ENCODE assay signal across 23 cellular contexts in genomic region chr1:56152635-56153034, GRCh38.
DNase-seq lines count a peak whose midpoint lies in the region; ATAC-seq, FAIRE-seq and TF ChIP-seq lines count a peak whose summit lies in the region.
"Had no signal": no experiment of that assay in that cellular context is flagged by ENCODE, and none has a peak within 500 bp of the region (broad histone marks: within the 10 kb centered on the region; RNA-seq: fewer than 3 reads in every experiment).

No MANE protein-coding gene starts in this region.

- BruUV-seq in IMR-90 (replicated peaks; lab: Mats Ljungman, UMichigan), result no TSS peak

- TF ChIP-seq RAD21 in IMR-90 (IDR thresholded peaks at IDR 0.05; ENCODE audit: low read length) (no peak), H1 (IDR thresholded peaks at IDR 0.05 in 1 of 2, conservative IDR thresholded peaks at IDR 0.05 in 1 of 2; ENCODE audit: low read depth in 2 of 2, low read length in 2 of 2) (no peak)

- H4K20me1 ChIP-seq in IMR-90 (ENCODE audit: insufficient read depth, low read length) (no peaks in the 10 kb centered on the region), H1 (replicated peaks in 1 of 2; ENCODE audit: control insufficient read depth in 1 of 2, insufficient read depth in 2 of 2, low read length in 2 of 2) (no peaks in the 10 kb centered on the region)
- H4K20me1 ChIP-seq: BLaER1 treated with 17β-estradiol and CSF1 and Interleukin-3, amounts not matched to agents 10 nM and 100 nM had no signal

- no peak overlapping the region for H3K4me3 ChIP-seq in IMR-90 (ENCODE audit: insufficient read depth, low read depth, low read length)
- no peak overlapping the region for H3K4me3 ChIP-seq in H1 (ENCODE audit: extremely low read depth in 1 of 4, insufficient read depth in 2 of 4, low read depth in 3 of 4, low read length in 4 of 4)
- H3K4me3 ChIP-seq in neuronal stem cell (ENCODE audit: low read length in 2 of 2), result no peak overlapping the region
- H3K4me3 ChIP-seq: BLaER1 treated with 17β-estradiol and CSF1 and Interleukin-3, amounts not matched to agents 10 nM and 100 nM; GM12878; GM23248 had no signal

- no peak for DNase-seq in IMR-90
- no peak for DNase-seq in H1 (ENCODE audit: low read depth in 1 of 2, low spot score in 2 of 2)
- peak; percentile 11 for DNase-seq in neuronal stem cell (ENCODE audit: low spot score)
- DNase-seq in activated CD4-positive, CD25-positive, alpha-beta regulatory T cell treated with anti-CD3 and anti-CD28 coated beads, Interleukin-2, amount 50 U/mL, for 72 hours, result no peak
- no peak for DNase-seq in activated gamma-delta T cell (lab: John Stamatoyannopoulos, UW)
- DNase-seq: ACHN; AML-193; BE2C; CD4-positive, alpha-beta T cell; CD8-positive, alpha-beta memory T cell; DMS 273 treated with DMSO at 0.1 percent for 48 hours; DMS79; EL; GDM1; GM23248; H9 had no signal

- TF ChIP-seq CTCF in IMR-90 (conservative IDR thresholded peaks at IDR 0.05; ENCODE audit: low read depth, low read length), result no peak
- TF ChIP-seq CTCF in H1 (IDR thresholded peaks at IDR 0.05; ENCODE audit: control extremely low read depth in 1 of 3, insufficient read depth in 1 of 3, low read depth in 1 of 3, low read length in 3 of 3), result no peak

- H3K27me3 ChIP-seq in IMR-90 (ENCODE audit: control insufficient read depth, insufficient read depth, low read length) (no peaks in the 10 kb centered on the region), H1 (replicated peaks in 1 of 4; ENCODE audit: control insufficient read depth in 3 of 4, extremely low read depth in 1 of 4, insufficient read depth in 3 of 4, low read length in 3 of 4) (no peaks in the 10 kb centered on the region; a peak in 1 of 7 replicates), neuronal stem cell (ENCODE audit: control insufficient read depth in 3 of 3, insufficient read depth in 3 of 3, low read depth in 1 of 3, low read length in 3 of 3) (no peaks in the 10 kb centered on the region)
- H3K27me3 ChIP-seq: BE2C; BLaER1 treated with 17β-estradiol and CSF1 and Interleukin-3, amounts not matched to agents 10 nM and 100 nM had no signal

- intact Hi-C loops in IMR-90 (cut with micrococcal nuclease), result no loop called here

- H3K4me1 ChIP-seq in IMR-90 (ENCODE audit: control insufficient read depth, insufficient read depth, low read length) (no peaks in the 10 kb centered on the region), H1 (replicated peaks in 1 of 4; ENCODE audit: control insufficient read depth in 3 of 4, insufficient read depth in 4 of 4, low read length in 3 of 4) (no peaks in the 10 kb centered on the region; a peak in 1 of 7 replicates), neuronal stem cell (ENCODE audit: control insufficient read depth in 2 of 2, insufficient read depth in 1 of 2, low read depth in 1 of 2, low read length in 2 of 2) (peaks cover 0 to 4% of the 10 kb centered on the region in 2 donors)
- H3K4me1 ChIP-seq: BE2C had no signal

- POLR2A ChIA-PET in IMR-90 (lab: Charles Lee; ENCODE audit: unreplicated experiment), result no interaction called here
- POLR2A ChIA-PET in H1 (lab: Charles Lee; ENCODE audit: partially characterized antibody), result no interaction called here

- H2AK9ac ChIP-seq in IMR-90 (replicated peaks; ENCODE audit: low read depth, low read length, poor library complexity), result no peak overlapping the region

- H2BK15ac ChIP-seq in IMR-90 (ENCODE audit: low read depth, low read length) (no peak overlapping the region), H1 (ENCODE audit: low read length) (no peak overlapping the region), neuronal stem cell (ENCODE audit: low read length) (no peak overlapping the region)

- CTCF ChIA-PET in IMR-90 (lab: Yijun Ruan, JAX) (no interaction called here), H1 (lab: Charles Lee; ENCODE audit: partially characterized antibody) (no interaction called here)

- FAIRE-seq in H1 (lab: Jason Lieb, UNC), result no peak
- FAIRE-seq: A204.1, D721Med, GM12878, GM19239 had no signal

- H3K14ac ChIP-seq in IMR-90 (replicated peaks; ENCODE audit: low read depth, low read length), result no peak overlapping the region
- no peak overlapping the region for H3K14ac ChIP-seq in H1 (ENCODE audit: insufficient read length)
- no peak overlapping the region for H3K14ac ChIP-seq in neuronal stem cell (ENCODE audit: low read length)

- dilution Hi-C loops in IMR-90 (cut with HindIII; ENCODE audit: low sequenced_read_pairs, unreplicated experiment), result no loop called here

- H4K8ac ChIP-seq in IMR-90 (ENCODE audit: low read depth in 2 of 2, low read length in 2 of 2) (no peak overlapping the region), H1 (ENCODE audit: extremely low read depth, insufficient read depth, low read length) (no peak overlapping the region), neuronal stem cell (ENCODE audit: low read depth, low read length) (no peak overlapping the region)

- H3K23ac ChIP-seq in IMR-90 (ENCODE audit: low read depth, low read length) (no peak overlapping the region), H1 (ENCODE audit: insufficient read length) (no peak overlapping the region), neuronal stem cell (ENCODE audit: low read depth, low read length, poor library complexity) (no peak overlapping the region)

- no peaks in the 10 kb centered on the region for H3K9me1 ChIP-seq in IMR-90 (ENCODE audit: insufficient read depth, low read length)

- no peak overlapping the region for H3K9ac ChIP-seq in IMR-90 (ENCODE audit: low read depth, low read length)
- no peak overlapping the region for H3K9ac ChIP-seq in H1 (replicated peaks in 1 of 4; ENCODE audit: extremely low read depth in 1 of 4, low read depth in 3 of 4, low read length in 3 of 4)
- H3K9ac ChIP-seq in neuronal stem cell (ENCODE audit: low read depth, low read length, poor library complexity), result no peak overlapping the region
- H3K9ac ChIP-seq: BLaER1 treated with 17β-estradiol and CSF1 and Interleukin-3, amounts not matched to agents 10 nM and 100 nM; GM23248 had no signal

- in situ Hi-C loops in IMR-90 (cut with MboI; ENCODE audit: low sequenced_read_pairs), result no loop called here

- H3K27ac ChIP-seq in IMR-90 (ENCODE audit: insufficient read depth, low read length) (no peak overlapping the region), H1 (ENCODE audit: low read depth, low read length) (no peak overlapping the region), neuronal stem cell (replicated peaks; ENCODE audit: low read length) (no peak overlapping the region)
- H3K27ac ChIP-seq: BLaER1 treated with 17β-estradiol and CSF1 and Interleukin-3, amounts not matched to agents 10 nM and 100 nM; GM23248 had no signal

- H3K18ac ChIP-seq in IMR-90 (ENCODE audit: low read depth, low read length), result no peak overlapping the region
- no peak overlapping the region for H3K18ac ChIP-seq in H1 (ENCODE audit: extremely low read depth, low read length)
- H3K18ac ChIP-seq in neuronal stem cell (ENCODE audit: low read length), result no peak overlapping the region

- H4K5ac ChIP-seq in IMR-90 (ENCODE audit: low read depth, low read length), result no peak overlapping the region
- no peak overlapping the region for H4K5ac ChIP-seq in H1 (ENCODE audit: insufficient read length, low read depth, low read length)

- H3K9me3 ChIP-seq in IMR-90 (ENCODE audit: control insufficient read depth, insufficient read depth, low read length) (no peaks in the 10 kb centered on the region), H1 (ENCODE audit: insufficient read depth in 2 of 2, low read depth in 1 of 2, low read length in 1 of 2) (no peaks in the 10 kb centered on the region), neuronal stem cell (replicated peaks in 1 of 2; ENCODE audit: control insufficient read depth in 2 of 2, insufficient read depth in 1 of 2, low read depth in 1 of 2, low read length in 2 of 2) (no peaks in the 10 kb centered on the region)
- H3K9me3 ChIP-seq: BE2C; BLaER1 treated with 17β-estradiol and CSF1 and Interleukin-3, amounts not matched to agents 10 nM and 100 nM had no signal

- no peaks in the 10 kb centered on the region for H3K36me3 ChIP-seq in IMR-90 (ENCODE audit: control insufficient read depth, insufficient read depth, low read length)
- no peaks in the 10 kb centered on the region for H3K36me3 ChIP-seq in H1 (ENCODE audit: control insufficient read depth in 2 of 4, insufficient read depth in 4 of 4, low read length in 3 of 4)
- H3K36me3 ChIP-seq in neuronal stem cell (replicated peaks in 1 of 2; ENCODE audit: control insufficient read depth in 2 of 2, insufficient read depth in 2 of 2, low read length in 2 of 2), result no peaks in the 10 kb centered on the region
- H3K36me3 ChIP-seq: BE2C; BLaER1 treated with 17β-estradiol and CSF1 and Interleukin-3, amounts not matched to agents 10 nM and 100 nM had no signal

- H3K4me2 ChIP-seq in IMR-90 (ENCODE audit: low read depth, low read length), result no peak overlapping the region
- H3K4me2 ChIP-seq in H1 (ENCODE audit: insufficient read depth in 1 of 2, low read depth in 2 of 2, low read length in 2 of 2), result no peak overlapping the region
- H3K4me2 ChIP-seq in neuronal stem cell (ENCODE audit: insufficient read depth, low read length, poor library complexity, severe bottlenecking), result no peak overlapping the region
- H3K4me2 ChIP-seq: BLaER1 treated with 17β-estradiol and CSF1 and Interleukin-3, amounts not matched to agents 10 nM and 100 nM had no signal

- H2BK20ac ChIP-seq in IMR-90 (ENCODE audit: low read depth, low read length) (no peak overlapping the region), H1 (ENCODE audit: low read length) (no peak overlapping the region)

- H2BK5ac ChIP-seq in IMR-90 (ENCODE audit: low read depth, low read length, poor library complexity, severe bottlenecking) (no peak overlapping the region), H1 (ENCODE audit: low read depth, low read length) (no peak overlapping the region), neuronal stem cell (ENCODE audit: low read length) (no peak overlapping the region)

- peaks cover 4% of the 10 kb centered on the region; the same call in 1 of the 2 replicates for H3K23me2 ChIP-seq in H1 (ENCODE audit: low read depth, low read length)

- no peak for TF ChIP-seq EP300 in H1 (IDR thresholded peaks at IDR 0.05; ENCODE audit: borderline replicate concordance in 1 of 2, low read depth in 2 of 2, low read length in 2 of 2)

- ATAC-seq in IMR-90 (ENCODE audit: low read depth) (no peak), HG03039 (IDR thresholded peaks at IDR 0.05; ENCODE audit: unreplicated experiment) (no peak)
- ATAC-seq: GM12878, HCT116 had no signal

- TF ChIP-seq POLR2A in IMR-90 (IDR thresholded peaks at IDR 0.05; ENCODE audit: low read depth, low read length) (no peak), H1 (IDR thresholded peaks at IDR 0.05; ENCODE audit: control extremely low read depth in 1 of 2, low read depth in 2 of 2, low read length in 2 of 2) (no peak)

- no peak overlapping the region for H2AFZ ChIP-seq in IMR-90 (replicated peaks; ENCODE audit: low read length, poor library complexity)
- H2AFZ ChIP-seq in H1 (ENCODE audit: low read length), result no peak overlapping the region
- H2AFZ ChIP-seq in neuronal stem cell (ENCODE audit: low read length), result no peak overlapping the region
- H2AFZ ChIP-seq: GM23248 had no signal

- H3K4ac ChIP-seq in IMR-90 (ENCODE audit: low read depth, low read length) (no peak overlapping the region), H1 (replicated peaks; ENCODE audit: insufficient read length, low read depth, low read length) (no peak overlapping the region), neuronal stem cell (ENCODE audit: low read length) (no peak overlapping the region)

- no peaks in the 10 kb centered on the region for H3K79me2 ChIP-seq in H1 (ENCODE audit: control insufficient read depth in 1 of 2, insufficient read depth in 2 of 2, low read length in 2 of 2)

- H3K79me1 ChIP-seq in IMR-90 (ENCODE audit: low read depth in 1 of 2, low read length in 2 of 2) (no peaks in the 10 kb centered on the region), H1 (ENCODE audit: low read depth, low read length) (no peaks in the 10 kb centered on the region), neuronal stem cell (ENCODE audit: low read depth, low read length) (no peaks in the 10 kb centered on the region)

- H2AK5ac ChIP-seq in IMR-90 (ENCODE audit: low read depth, low read length), result no peak overlapping the region
- no peak overlapping the region for H2AK5ac ChIP-seq in H1 (ENCODE audit: low read depth, low read length)
- no peak overlapping the region for H2AK5ac ChIP-seq in neuronal stem cell (ENCODE audit: low read depth, low read length)

- H3K56ac ChIP-seq in IMR-90 (ENCODE audit: extremely low read depth, insufficient read depth, low read length) (no peak overlapping the region), H1 (replicated peaks; ENCODE audit: insufficient read length, low read depth, low read length) (no peak overlapping the region)

- no peak overlapping the region for H4K91ac ChIP-seq in IMR-90 (ENCODE audit: insufficient read depth, low read depth, low read length)
- H4K91ac ChIP-seq in H1 (replicated peaks; ENCODE audit: insufficient read length, low read length), result no peak overlapping the region
- no peak overlapping the region for H4K91ac ChIP-seq in neuronal stem cell (ENCODE audit: low read depth, low read length, poor library complexity)

- H2BK12ac ChIP-seq in H1 (ENCODE audit: low read depth, low read length) (no peak overlapping the region), neuronal stem cell (ENCODE audit: low read length) (no peak overlapping the region)

- no CpG with 5 or more reads among the region's 3 CpGs for WGBS in IMR-90 (ENCODE audit: extremely low coverage in 2 of 2, insufficient read length in 1 of 2), 2 experiments
- 91% methylated on average over 3 of the region's 3 CpGs; no CpG with 5 or more reads in 1 of the 2 experiments for WGBS in H1 (ENCODE audit: extremely low coverage in 1 of 2, insufficient coverage in 1 of 2, insufficient read length in 1 of 2, insufficient replicate concordance in 2 of 2, low coverage in 1 of 2, low lambda C conversion rate in 2 of 2, missing lambda C conversion rate in 1 of 2), 2 experiments
- WGBS in neuronal stem cell (ENCODE audit: extremely low coverage in 2 of 2, insufficient read length in 2 of 2, insufficient replicate concordance in 1 of 2), 2 donors, result no CpG with 5 or more reads among the region's 3 CpGs

- H2BK120ac ChIP-seq in IMR-90 (ENCODE audit: low read depth, low read length) (no peak overlapping the region), H1 (replicated peaks; ENCODE audit: low read depth, low read length) (no peak overlapping the region), neuronal stem cell (ENCODE audit: low read depth, low read length) (no peak overlapping the region)
